1 cellular context compared by ENCODE assay signal in genomic region chr1:85569122-85569521, GRCh38.
TF ChIP-seq lines count a peak whose summit lies in the region.

No MANE protein-coding gene starts in this region.

TF ChIP-seq in SK-N-SH, 30 proteins besides CTCF, POLR2A, EP300 and RAD21 (continued from another document):
- no peak for TF ChIP-seq REST (IDR thresholded peaks at IDR 0.05; ENCODE audit: low read depth, low read length)
TF ChIP-seq in SK-N-SH: peak in this region for 7.
